In the genomic region with DNA sequence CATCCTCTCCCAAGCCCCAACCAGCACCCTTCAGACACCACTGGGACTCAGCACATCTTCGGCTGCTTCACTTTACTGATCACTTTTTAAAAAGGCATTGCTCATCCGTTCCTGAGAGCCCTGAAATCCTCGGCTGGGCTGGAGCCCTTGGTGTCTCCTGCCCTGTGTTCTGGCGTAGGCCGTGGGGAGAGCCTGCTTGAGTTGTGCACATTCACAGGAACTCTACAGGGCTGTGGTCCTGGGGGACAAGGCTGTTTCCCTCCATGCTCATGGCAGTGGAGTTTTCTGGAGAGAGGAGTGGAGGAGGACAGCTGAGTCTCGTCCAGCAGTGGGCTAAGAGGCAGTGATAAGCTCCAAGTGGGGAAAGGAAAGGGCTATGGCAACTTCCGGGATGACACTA, we compare ENCODE assay signal across 32 cellular contexts. TPM values are rescaled to one million over a fixed set of nuclear protein-coding genes. Genes with fewer than 3 reads are reported as not detected.
"Had no signal": no experiment of that assay in that cellular context is flagged by ENCODE, and none has a peak within 500 bp of the region (broad histone marks: within the 10 kb centered on the region; RNA-seq: fewer than 3 reads in every experiment).

No MANE protein-coding gene starts in this region.

- H3K27ac ChIP-seq: epithelial cell of prostate, gastrocnemius medialis, heart left ventricle, hepatocyte, prostate gland, right atrium auricular region, suprapubic skin, transverse colon, vagina had no signal

- H3K9me3 ChIP-seq: gastrocnemius medialis, heart left ventricle, mucosa of descending colon, prostate gland, right atrium auricular region, suprapubic skin, transverse colon, vagina had no signal

- H3K4me1 Mint-ChIP-seq: endodermal cell; memory B cell; mesothelial cell of epicardium; naive B cell; stimulated activated naive CD8-positive, alpha-beta T cell treated with anti-CD3 and anti-CD28 coated beads, Interleukin-15, amount 100 ng/mL, for 72 hours had no signal

- ATAC-seq: esophagus mucosa; gastrocnemius medialis; heart left ventricle; left lobe of liver; mucosa of descending colon; natural killer cell treated with Interleukin-12 subunit alpha and Interleukin-12 subunit beta and Interleukin-15 and Interleukin-18, amount 100 ng/mL, for 72 hours; sciatic nerve; stimulated activated naive CD8-positive, alpha-beta T cell treated with anti-CD3 and anti-CD28 coated beads, Interleukin-15, amount 100 ng/mL, for 72 hours had no signal

- H3K4me3 Mint-ChIP-seq: endodermal cell; memory B cell; mesothelial cell of epicardium; naive B cell; natural killer cell treated with Interleukin-12 subunit alpha and Interleukin-12 subunit beta and Interleukin-15 and Interleukin-18, amount 100 ng/mL, for 72 hours; stimulated activated naive CD8-positive, alpha-beta T cell treated with anti-CD3 and anti-CD28 coated beads, Interleukin-15, amount 100 ng/mL, for 72 hours had no signal

- H3K4me2 ChIP-seq: hepatocyte, smooth muscle cell had no signal

- H3K27ac Mint-ChIP-seq: endodermal cell; memory B cell; mesothelial cell of epicardium; naive B cell; natural killer cell treated with Interleukin-12 subunit alpha and Interleukin-12 subunit beta and Interleukin-15 and Interleukin-18, amount 100 ng/mL, for 72 hours; stimulated activated naive CD8-positive, alpha-beta T cell treated with anti-CD3 and anti-CD28 coated beads, Interleukin-15, amount 100 ng/mL, for 72 hours had no signal

- H2AFZ ChIP-seq: hepatocyte had no signal

- H3K4me1 ChIP-seq: gastrocnemius medialis, heart left ventricle, prostate gland, right atrium auricular region, suprapubic skin, transverse colon, vagina had no signal

- H3K36me3 ChIP-seq: gastrocnemius medialis, heart left ventricle, prostate gland, right atrium auricular region, suprapubic skin, transverse colon, vagina had no signal

- H3K79me2 ChIP-seq: hepatocyte had no signal

- H3K4me3 ChIP-seq: gastrocnemius medialis, heart left ventricle, hepatocyte, lung, mucosa of descending colon, prostate gland, right atrium auricular region, smooth muscle cell, suprapubic skin, transverse colon, vagina had no signal

- H3K27me3 ChIP-seq: gastrocnemius medialis, heart left ventricle, hepatocyte, right atrium auricular region, suprapubic skin, transverse colon, vagina had no signal

- DNase-seq: effector CD8-positive, alpha-beta T cell; endodermal cell; foreskin fibroblast; gastrocnemius medialis; heart left ventricle; kidney; mucosa of descending colon; naive B cell; nucleus accumbens; stimulated activated CD4-positive, alpha-beta T cell treated with anti-CD3 and anti-CD28 coated beads, Interleukin-12 subunit alpha, Interleukin-12 subunit beta, amount 100 ng/mL, for 4 hours; stimulated activated CD4-positive, alpha-beta T cell treated with anti-CD3 and anti-CD28 coated beads, Interleukin-1b, Interleukin-23, amount 100 ng/mL, for 48 hours; stimulated activated CD4-positive, alpha-beta T cell treated with anti-CD3 and anti-CD28 coated beads, Interleukin-4, amount 100 ng/mL, for 1 hour; stimulated activated CD8-positive, alpha-beta memory T cell treated with anti-CD3 and anti-CD28 coated beads, Interleukin-4, amount 100 ng/mL, for 48 hours; stimulated activated naive CD4-positive, alpha-beta T cell; stimulated activated naive CD8-positive, alpha-beta T cell treated with anti-CD3 and anti-CD28 coated beads, Interleukin-15, amount 100 ng/mL, for 72 hours; transverse colon had no signal

- H3K27me3 Mint-ChIP-seq: naive B cell; natural killer cell treated with Interleukin-12 subunit alpha and Interleukin-12 subunit beta and Interleukin-15 and Interleukin-18, amount 100 ng/mL, for 72 hours; stimulated activated naive CD8-positive, alpha-beta T cell treated with anti-CD3 and anti-CD28 coated beads, Interleukin-15, amount 100 ng/mL, for 72 hours had no signal

- H3K9me3 Mint-ChIP-seq: endodermal cell; memory B cell; mesothelial cell of epicardium; naive B cell; natural killer cell treated with Interleukin-12 subunit alpha and Interleukin-12 subunit beta and Interleukin-15 and Interleukin-18, amount 100 ng/mL, for 72 hours; stimulated activated naive CD8-positive, alpha-beta T cell treated with anti-CD3 and anti-CD28 coated beads, Interleukin-15, amount 100 ng/mL, for 72 hours had no signal

- H3K36me3 Mint-ChIP-seq: memory B cell; naive B cell; natural killer cell treated with Interleukin-12 subunit alpha and Interleukin-12 subunit beta and Interleukin-15 and Interleukin-18, amount 100 ng/mL, for 72 hours had no signal

RNA-seq across cellular contexts. Expression of a gene that starts 15.9 kb away (rescaled TPM):
- total RNA-seq: vagina had no signal

RNA-seq across cellular contexts. Expression of a gene that starts 46.1 kb away (rescaled TPM):
- total RNA-seq: esophagus mucosa; gastrocnemius medialis; kidney; left lobe of liver; liver; natural killer cell treated with Interleukin-12 subunit alpha and Interleukin-12 subunit beta and Interleukin-15 and Interleukin-18, amount 100 ng/mL, for 72 hours; sciatic nerve; suprapubic skin; ureter had no signal
